Comparison of ENCODE assay signal across 13 cellular contexts in the genomic region with DNA sequence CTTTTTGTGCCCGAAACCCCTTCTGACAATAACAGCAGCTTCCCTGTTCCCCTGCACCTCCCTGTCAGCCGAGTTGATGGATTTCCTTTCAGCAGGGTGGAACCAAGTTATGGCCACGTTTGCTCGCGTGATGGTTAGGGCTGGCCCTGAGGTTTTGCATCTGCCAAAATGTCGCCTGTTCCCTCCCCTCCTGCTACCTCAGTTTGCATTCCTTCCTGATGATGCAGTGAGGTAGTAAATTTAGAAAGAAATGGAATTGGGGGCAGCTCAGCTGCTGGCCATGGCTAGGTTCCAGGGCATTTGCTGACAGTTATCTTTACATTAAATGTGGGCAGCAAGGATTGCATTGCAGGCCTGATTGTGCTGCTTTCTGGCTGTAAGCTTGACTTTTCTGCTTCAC. TPM values are rescaled to one million over a fixed set of nuclear protein-coding genes. Genes with fewer than 3 reads are reported as not detected.
A peak's percentile ranks its signal among the peaks of the same experiment; 100 is the strongest.
DNase-seq lines count a peak whose midpoint lies in the region; ATAC-seq and TF ChIP-seq lines count a peak whose summit lies in the region.
"Had no signal": no experiment of that assay in that cellular context is flagged by ENCODE, and none has a peak within 500 bp of the region (broad histone marks: within the 10 kb centered on the region; RNA-seq: fewer than 3 reads in every experiment).

No MANE protein-coding gene starts in this region.

- H3K36me3 Mint-ChIP-seq in HFFc6 (ENCODE audit: low read depth), result peaks cover 21% of the 10 kb centered on the region

- H3K27ac ChIP-seq in left ventricle myocardium inferior (replicated peaks) (peak overlapping the region; percentile 93), thoracic aorta (peak overlapping the region; percentile 78 to 95)

- ATAC-seq in thoracic aorta (ENCODE audit: insufficient number of reproducible peaks, low FRiP score, low read depth) (peak; percentile 48), HG03175 (IDR thresholded peaks at IDR 0.05; ENCODE audit: unreplicated experiment) (no peak), GM18870 (IDR thresholded peaks at IDR 0.05; ENCODE audit: unreplicated experiment) (no peak), HG03097 (IDR thresholded peaks at IDR 0.05; ENCODE audit: low FRiP score, unreplicated experiment) (no peak)
- ATAC-seq: activated T-cell treated with anti-CD3 and anti-CD28 coated beads, Interleukin-2, amount 50 U/mL, for 72 hours; stimulated activated naive B cell treated with anti-CD40 and anti-IgM and Interleukin-4, amounts not matched to agents 10 μg/mL and 1 μg/mL and 100 μg/mL, for 72 hours had no signal

- intact Hi-C loops in left ventricle myocardium inferior (cut with micrococcal nuclease), result loop anchor here (5.0 kb wide), 1 partner anchor 400 kb away; no protein-coding TSS in a partner anchor

- peaks cover 100% of the 10 kb centered on the region for H3K4me1 ChIP-seq in left ventricle myocardium inferior
- peaks cover 56 to 94% of the 10 kb centered on the region in 2 donors for H3K4me1 ChIP-seq in thoracic aorta (ENCODE audit: control insufficient read depth in 1 of 2, low read depth in 2 of 2)

- H3K4me1 Mint-ChIP-seq in HFFc6 (ENCODE audit: low read depth), result peaks cover 75% of the 10 kb centered on the region

- no peaks in the 10 kb centered on the region for H3K9me3 ChIP-seq in left ventricle myocardium inferior (replicated peaks)
- H3K9me3 ChIP-seq in thoracic aorta, result no peaks in the 10 kb centered on the region

- H3K4me3 ChIP-seq in astrocyte of the cerebellum (ENCODE audit: low read depth, low read length), result no peak overlapping the region
- peak overlapping the region; percentile 38 for H3K4me3 ChIP-seq in left ventricle myocardium inferior
- H3K4me3 ChIP-seq in thoracic aorta, result peak overlapping the region; percentile 53

- H3K27me3 ChIP-seq in left ventricle myocardium inferior (ENCODE audit: low read depth), result no peaks in the 10 kb centered on the region
- H3K27me3 ChIP-seq in thoracic aorta (replicated peaks; ENCODE audit: insufficient read depth), result no peaks in the 10 kb centered on the region

- DNase-seq in HFFc6 (peak; percentile 27), astrocyte of the cerebellum (ENCODE audit: low read depth) (peak; percentile 15), left ventricle myocardium inferior (peak; percentile 28), thoracic aorta (ENCODE audit: low spot score) (no peak), NCI-H2081 treated with DMSO at 0.1 percent for 48 hours (lab: John Stamatoyannopoulos, UW) (no peak)
- DNase-seq: activated T-cell treated with anti-CD3 and anti-CD28 coated beads, Interleukin-2, amount 50 U/mL, for 72 hours; DMS79; islet precursor cell; NCI-H526 treated with DMSO at 0.1 percent for 48 hours; stimulated activated naive B cell treated with anti-CD40 and anti-IgM and Interleukin-4, amounts not matched to agents 10 μg/mL and 1 μg/mL and 100 μg/mL, for 72 hours had no signal

- in situ Hi-C loops in astrocyte of the cerebellum (cut with HindIII; ENCODE audit: low sequenced_read_pairs), result no loop called here

- peaks cover 8% of the 10 kb centered on the region for H3K36me3 ChIP-seq in left ventricle myocardium inferior
- no peaks in the 10 kb centered on the region for H3K36me3 ChIP-seq in thoracic aorta

- no peaks in the 10 kb centered on the region for H3K9me3 Mint-ChIP-seq in HFFc6
- H3K9me3 Mint-ChIP-seq: activated T-cell treated with anti-CD3 and anti-CD28 coated beads, Interleukin-2, amount 50 U/mL, for 72 hours; stimulated activated naive B cell treated with anti-CD40 and anti-IgM and Interleukin-4, amounts not matched to agents 10 μg/mL and 1 μg/mL and 100 μg/mL, for 72 hours had no signal

- H3K27me3 Mint-ChIP-seq in HFFc6 (ENCODE audit: insufficient read depth), result no peaks in the 10 kb centered on the region
- H3K27me3 Mint-ChIP-seq: stimulated activated naive B cell treated with anti-CD40 and anti-IgM and Interleukin-4, amounts not matched to agents 10 μg/mL and 1 μg/mL and 100 μg/mL, for 72 hours had no signal

- peak overlapping the region; percentile 88 for H3K27ac Mint-ChIP-seq in HFFc6
- H3K27ac Mint-ChIP-seq: activated T-cell treated with anti-CD3 and anti-CD28 coated beads, Interleukin-2, amount 50 U/mL, for 72 hours; stimulated activated naive B cell treated with anti-CD40 and anti-IgM and Interleukin-4, amounts not matched to agents 10 μg/mL and 1 μg/mL and 100 μg/mL, for 72 hours had no signal

- H3K4me3 Mint-ChIP-seq in HFFc6, result peak overlapping the region; percentile 77
- H3K4me3 Mint-ChIP-seq: activated T-cell treated with anti-CD3 and anti-CD28 coated beads, Interleukin-2, amount 50 U/mL, for 72 hours; stimulated activated naive B cell treated with anti-CD40 and anti-IgM and Interleukin-4, amounts not matched to agents 10 μg/mL and 1 μg/mL and 100 μg/mL, for 72 hours had no signal

- TF ChIP-seq CTCF in HFFc6 (IDR thresholded peaks at IDR 0.05) (no peak), astrocyte of the cerebellum (IDR thresholded peaks at IDR 0.05; ENCODE audit: low read depth, low read length, missing control alignments) (no peak), left ventricle myocardium inferior (IDR thresholded peaks at IDR 0.05; ENCODE audit: borderline replicate concordance) (no peak), thoracic aorta (IDR thresholded peaks at IDR 0.05) (no peak)

RNA-seq across cellular contexts. Expression of gene LIMD1, which starts 13.2 kb away (rescaled TPM):
- 10 to 100 TPM; 25.0 to 34.8 (median 27.2) TPM for total RNA-seq in HFFc6 (2021; fragmentation: NEBNext Ultra II Directional; extraction: Animal tissue kit (Norgen Biotek cat#: 25700))
- 27.8 TPM for total RNA-seq in left ventricle myocardium inferior
- total RNA-seq in thoracic aorta, result 10 to 100 TPM; 32.5 to 42.6 TPM

Comparison
In these comparisons a context has a peak if more than half of its experiments do, and no peak if none do; other contexts are left out.
1. DNase-seq: peak in HFFc6 (single experiment), astrocyte of the cerebellum (single experiment) and left ventricle myocardium inferior (single experiment); none in thoracic aorta (single experiment) and NCI-H2081 treated with DMSO at 0.1 percent for 48 hours (single experiment).